Comparison of ENCODE assay signal across 9 cellular contexts in genomic region chr12:112978163-112979081, GRCh38. TPM values are rescaled to one million over a fixed set of nuclear protein-coding genes. Genes with fewer than 3 reads are reported as not detected.
A peak's percentile ranks its signal among the peaks of the same experiment; 100 is the strongest.
DNase-seq lines count a peak whose midpoint lies in the region; ATAC-seq lines count a peak whose summit lies in the region.
"Had no signal": no experiment of that assay in that cellular context is flagged by ENCODE, and none has a peak within 500 bp of the region (broad histone marks: within the 10 kb centered on the region; RNA-seq: fewer than 3 reads in every experiment).

A gene with protein sequence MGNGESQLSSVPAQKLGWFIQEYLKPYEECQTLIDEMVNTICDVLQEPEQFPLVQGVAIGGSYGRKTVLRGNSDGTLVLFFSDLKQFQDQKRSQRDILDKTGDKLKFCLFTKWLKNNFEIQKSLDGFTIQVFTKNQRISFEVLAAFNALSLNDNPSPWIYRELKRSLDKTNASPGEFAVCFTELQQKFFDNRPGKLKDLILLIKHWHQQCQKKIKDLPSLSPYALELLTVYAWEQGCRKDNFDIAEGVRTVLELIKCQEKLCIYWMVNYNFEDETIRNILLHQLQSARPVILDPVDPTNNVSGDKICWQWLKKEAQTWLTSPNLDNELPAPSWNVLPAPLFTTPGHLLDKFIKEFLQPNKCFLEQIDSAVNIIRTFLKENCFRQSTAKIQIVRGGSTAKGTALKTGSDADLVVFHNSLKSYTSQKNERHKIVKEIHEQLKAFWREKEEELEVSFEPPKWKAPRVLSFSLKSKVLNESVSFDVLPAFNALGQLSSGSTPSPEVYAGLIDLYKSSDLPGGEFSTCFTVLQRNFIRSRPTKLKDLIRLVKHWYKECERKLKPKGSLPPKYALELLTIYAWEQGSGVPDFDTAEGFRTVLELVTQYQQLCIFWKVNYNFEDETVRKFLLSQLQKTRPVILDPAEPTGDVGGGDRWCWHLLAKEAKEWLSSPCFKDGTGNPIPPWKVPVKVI (plus strand): TSS chr12:112978519. CDS start chr12:112978609, 90 bp downstream.

- H2AFZ ChIP-seq in neuronal stem cell (ENCODE audit: low read length) = peak within 1 kb of the TSS; percentile 43

- peak within 1 kb of the TSS; percentile 51 for H2BK12ac ChIP-seq in neuronal stem cell (ENCODE audit: low read length)

- no peaks in the 10 kb centered on the region for H3K79me1 ChIP-seq in neuronal stem cell (ENCODE audit: low read depth, low read length)

- no peak within 1 kb of the TSS for H3K4ac ChIP-seq in neuronal stem cell (ENCODE audit: low read length)

- peak within 1 kb of the TSS; percentile 92 for H3K14ac ChIP-seq in neuronal stem cell (ENCODE audit: low read length)

- H4K91ac ChIP-seq in neuronal stem cell (ENCODE audit: low read depth, low read length, poor library complexity) = no peak within 1 kb of the TSS

- peak within 1 kb of the TSS; percentile 70 for H2AK5ac ChIP-seq in neuronal stem cell (ENCODE audit: low read depth, low read length)

- peak within 1 kb of the TSS; percentile 37 for H3K23ac ChIP-seq in neuronal stem cell (ENCODE audit: low read depth, low read length, poor library complexity)

- ATAC-seq in GM21447 (IDR thresholded peaks at IDR 0.05; ENCODE audit: unreplicated experiment) = peak; percentile 92

- H3K4me2 ChIP-seq in neuronal stem cell (ENCODE audit: insufficient read depth, low read length, poor library complexity, severe bottlenecking) = no peak within 1 kb of the TSS

- H3K9me3 ChIP-seq in KOPT-K1 (ENCODE audit: insufficient read depth, low read length, poor library complexity, severe bottlenecking) = peaks cover 21% of the 10 kb centered on the region
- H3K9me3 ChIP-seq in neuronal stem cell (replicated peaks in 1 of 2; ENCODE audit: control insufficient read depth in 2 of 2, insufficient read depth in 1 of 2, low read depth in 1 of 2, low read length in 2 of 2) = no peaks in the 10 kb centered on the region

- no peak within 1 kb of the TSS for H2BK15ac ChIP-seq in neuronal stem cell (ENCODE audit: low read length)

- no peak within 1 kb of the TSS for H3K4me3 ChIP-seq in neuronal stem cell (ENCODE audit: low read length in 2 of 2)

- H3K18ac ChIP-seq in neuronal stem cell (ENCODE audit: low read length) = peak within 1 kb of the TSS; percentile 73

- DNase-seq in COLO829 (ENCODE audit: low spot score) = peak; percentile 38
- DNase-seq in activated CD8-positive, alpha-beta memory T cell treated with anti-CD3 and anti-CD28 coated beads for 24 hours = peak; percentile 87
- DNase-seq in epidermal melanocyte (ENCODE audit: insufficient read length, low spot score) = peak; percentile 38
- no peak for DNase-seq in neuronal stem cell (ENCODE audit: low spot score)
- no peak for DNase-seq in cerebellar cortex (ENCODE audit: low spot score)

- H3K27ac ChIP-seq in KOPT-K1 (ENCODE audit: low read depth, low read length, poor library complexity, severe bottlenecking) = peak within 1 kb of the TSS; percentile 91
- H3K27ac ChIP-seq in neuronal stem cell (replicated peaks; ENCODE audit: low read length) = no peak within 1 kb of the TSS
- H3K27ac ChIP-seq in temporal lobe (ENCODE audit: low read depth, low read length) = peak within 1 kb of the TSS; percentile 27
- H3K27ac ChIP-seq: VCaP had no signal

- H4K8ac ChIP-seq in neuronal stem cell (ENCODE audit: low read depth, low read length) = peak within 1 kb of the TSS; percentile 31

- H2BK120ac ChIP-seq in neuronal stem cell (ENCODE audit: low read depth, low read length) = no peak within 1 kb of the TSS

- no peak within 1 kb of the TSS for H2BK5ac ChIP-seq in neuronal stem cell (ENCODE audit: low read length)

- H3K36me3 ChIP-seq in KOPT-K1 (ENCODE audit: insufficient read depth, low read length) (no peaks in the 10 kb centered on the region), neuronal stem cell (replicated peaks in 1 of 2; ENCODE audit: control insufficient read depth in 2 of 2, insufficient read depth in 2 of 2, low read length in 2 of 2) (no peaks in the 10 kb centered on the region)

- peaks cover 0 to 1% of the 10 kb centered on the region in 2 donors for H3K4me1 ChIP-seq in neuronal stem cell (ENCODE audit: control insufficient read depth in 2 of 2, insufficient read depth in 1 of 2, low read depth in 1 of 2, low read length in 2 of 2)

- H3K9ac ChIP-seq in neuronal stem cell (ENCODE audit: low read depth, low read length, poor library complexity) = no peak within 1 kb of the TSS

- H3K27me3 ChIP-seq in neuronal stem cell (ENCODE audit: control insufficient read depth in 3 of 3, insufficient read depth in 3 of 3, low read depth in 1 of 3, low read length in 3 of 3) = no peaks in the 10 kb centered on the region

- no CpG with 5 or more reads among the region's 19 CpGs for WGBS in neuronal stem cell (ENCODE audit: extremely low coverage in 2 of 2, insufficient read length in 2 of 2, insufficient replicate concordance in 1 of 2), 2 donors

RNA-seq across cellular contexts. Expression of the gene that starts here (rescaled TPM):
- polyA plus RNA-seq in neuronal stem cell (2013, experiment 1 of 2) = 0.01 TPM
- polyA plus RNA-seq in neuronal stem cell (2013, experiment 2 of 2) = not detected
- 0.98 TPM for total RNA-seq in temporal lobe

Comparison
In these comparisons a context has a peak if more than half of its experiments do, and no peak if none do; other contexts are left out.
1. DNase-seq: peak in COLO829 (single experiment), activated CD8-positive, alpha-beta memory T cell treated with anti-CD3 and anti-CD28 coated beads for 24 hours (single experiment) and epidermal melanocyte (single experiment); none in neuronal stem cell (single experiment) and cerebellar cortex (single experiment).